Comparison of ENCODE assay signal across 17 cellular contexts in genomic region chr6:152398993-152399392, GRCh38.
"Had no signal": no experiment of that assay in that cellular context is flagged by ENCODE, and none has a peak within 500 bp of the region (broad histone marks: within the 10 kb centered on the region; RNA-seq: fewer than 3 reads in every experiment).

No MANE protein-coding gene starts in this region.

- H3K9me3 ChIP-seq: adrenal gland, body of pancreas had no signal

- H3K27ac ChIP-seq: body of pancreas, WERI-Rb-1 had no signal

- H3K4me3 ChIP-seq: adrenal gland, body of pancreas had no signal

- H3K27me3 ChIP-seq: adrenal gland, body of pancreas had no signal

- H3K36me3 ChIP-seq: adrenal gland, WERI-Rb-1 had no signal

- ATAC-seq: activated T-helper 17 cell treated with anti-CD3 and anti-CD28 coated beads, Interleukin-2, amount 50 U/mL, for 72 hours; body of pancreas; left lobe of liver; naive thymus-derived CD4-positive, alpha-beta T cell; stimulated activated naive CD8-positive, alpha-beta T cell treated with anti-CD3 and anti-CD28 coated beads, Interleukin-15, Interleukin-2, amounts not matched to agents 100 U/mL and 50 U/mL, for 24 hours had no signal

- DNase-seq: activated CD4-positive, alpha-beta T cell treated with anti-CD3 and anti-CD28 coated beads, Interleukin-2, amount 10 ng/mL, durations not matched to agents 7 days and 5 days; activated CD8-positive, alpha-beta memory T cell treated with anti-CD3 and anti-CD28 coated beads for 24 hours; activated naive CD4-positive, alpha-beta T cell treated with anti-CD3 and anti-CD28 coated beads for 36 hours; adrenal gland; cerebellar nuclear complex; endodermal cell; midbrain; naive thymus-derived CD4-positive, alpha-beta T cell; posterior cingulate gyrus; stimulated activated CD4-positive, alpha-beta T cell treated with anti-CD3 and anti-CD28 coated beads, Interleukin-2, amount 100 ng/mL, for 48 hours; stimulated activated CD8-positive, alpha-beta memory T cell treated with anti-CD3 and anti-CD28 coated beads, Interleukin-4, amount 100 ng/mL, for 48 hours; stimulated activated naive CD8-positive, alpha-beta T cell treated with anti-CD3 and anti-CD28 coated beads, Interleukin-15, Interleukin-2, amounts not matched to agents 100 U/mL and 50 U/mL, for 24 hours; T1000; WERI-Rb-1 had no signal

- H3K4me1 ChIP-seq: adrenal gland had no signal
